In genomic region chr2:222884765-222885424, GRCh38 we compare ENCODE assay signal across 12 cellular contexts. TPM values are rescaled to one million over a fixed set of nuclear protein-coding genes. Genes with fewer than 3 reads are reported as not detected.
A peak's percentile ranks its signal among the peaks of the same experiment; 100 is the strongest.
DNase-seq lines count a peak whose midpoint lies in the region; ATAC-seq, FAIRE-seq and TF ChIP-seq lines count a peak whose summit lies in the region.
"Had no signal": no experiment of that assay in that cellular context is flagged by ENCODE, and none has a peak within 500 bp of the region (broad histone marks: within the 10 kb centered on the region; RNA-seq: fewer than 3 reads in every experiment).

No MANE protein-coding gene starts in this region.

- H3K36me3 ChIP-seq in right atrium auricular region (no peaks in the 10 kb centered on the region), left ventricle myocardium inferior (no peaks in the 10 kb centered on the region), pancreas (no peaks in the 10 kb centered on the region)

- peak; percentile 67 for ATAC-seq in Right ventricle myocardium superior (ENCODE audit: poor library complexity)
- ATAC-seq in pancreas: peak; percentile 56 to 85 (median 70)
- ATAC-seq in stimulated activated naive CD8-positive, alpha-beta T cell treated with anti-CD3 and anti-CD28 coated beads, Interleukin-15, Interleukin-2, amounts not matched to agents 100 U/mL and 50 U/mL, for 24 hours: no peak
- ATAC-seq in HG03135 (IDR thresholded peaks at IDR 0.05; ENCODE audit: unreplicated experiment): no peak

- FAIRE-seq in pancreas (lab: Jason Lieb, UNC): no peak
- FAIRE-seq: GM12892 had no signal

- intact Hi-C loops in Right ventricle myocardium superior (cut with DNase I): no loop called here
- intact Hi-C loops in left ventricle myocardium inferior (cut with micrococcal nuclease): no loop called here
- intact Hi-C loops in pancreas (cut with DNase I): no loop called here

- DNase-seq in Right ventricle myocardium superior (no peak), right atrium auricular region (ENCODE audit: low spot score) (no peak), left ventricle myocardium inferior (no peak), pancreas (no peak), SW480 (ENCODE audit: low spot score) (no peak), NCI-H1048 (lab: John Stamatoyannopoulos, UW) (no peak)
- no peak for DNase-seq in stimulated activated naive CD8-positive, alpha-beta T cell treated with anti-CD3 and anti-CD28 coated beads, Interleukin-15, Interleukin-2, amounts not matched to agents 100 U/mL and 50 U/mL, for 24 hours
- DNase-seq: activated CD4-positive, CD25-positive, alpha-beta regulatory T cell; Karpas-422; NCI-H524 treated with DMSO at 0.1 percent for 48 hours had no signal

- TF ChIP-seq CTCF in right atrium auricular region (IDR thresholded peaks at IDR 0.05) (no peak), left ventricle myocardium inferior (IDR thresholded peaks at IDR 0.05; ENCODE audit: borderline replicate concordance) (no peak), pancreas (IDR thresholded peaks at IDR 0.05) (no peak)

- H3K4me1 ChIP-seq in right atrium auricular region (peaks cover 0 to 39% of the 10 kb centered on the region in 2 donors), left ventricle myocardium inferior (peaks cover 80% of the 10 kb centered on the region), pancreas (peaks cover 11 to 19% (median 15%) of the 10 kb centered on the region in 3 donors)

- H3K27me3 ChIP-seq in right atrium auricular region (no peaks in the 10 kb centered on the region), left ventricle myocardium inferior (ENCODE audit: low read depth) (no peaks in the 10 kb centered on the region), pancreas (no peaks in the 10 kb centered on the region)

- H3K9me3 ChIP-seq in right atrium auricular region (no peaks in the 10 kb centered on the region), left ventricle myocardium inferior (replicated peaks) (no peaks in the 10 kb centered on the region), pancreas (no peaks in the 10 kb centered on the region)

- H3K4me3 ChIP-seq in right atrium auricular region (no peak overlapping the region), left ventricle myocardium inferior (peak overlapping the region; percentile 1), pancreas (no peak overlapping the region)

- H3K27ac ChIP-seq in right atrium auricular region: peak overlapping the region in 1 of 2 donors; percentile 2
- H3K27ac ChIP-seq in left ventricle myocardium inferior (replicated peaks): peak overlapping the region; percentile 60
- no peak overlapping the region for H3K27ac ChIP-seq in pancreas

- WGBS in pancreas, 2 donors: 33 to 35% methylated on average over 5 of the region's 5 CpGs

RNA-seq across cellular contexts. Expression of gene ACSL3, which starts 24.1 kb away (rescaled TPM):
- total RNA-seq in Right ventricle myocardium superior (50.8 TPM), right atrium auricular region (10 to 100 TPM; 29.0 to 35.7 TPM), left ventricle myocardium inferior (50.1 TPM), pancreas (10 to 100 TPM; 14.0 to 32.0 (median 16.6) TPM)
- polyA plus RNA-seq in pancreas: 10 to 100 TPM in 1 of 2 donors, 1 to 10 TPM in 1; 4.7 to 14.9 TPM

Comparison
In these comparisons a context has a peak if more than half of its experiments do, and no peak if none do; other contexts are left out.
1. ATAC-seq: peak in Right ventricle myocardium superior (single experiment) and pancreas (4 of 4); none in stimulated activated naive CD8-positive, alpha-beta T cell treated with anti-CD3 and anti-CD28 coated beads, Interleukin-15, Interleukin-2, amounts not matched to agents 100 U/mL and 50 U/mL, for 24 hours (single experiment) and HG03135 (single experiment).